1 cellular context compared by ENCODE assay signal in genomic region chr13:40665061-40665753, GRCh38.
TF ChIP-seq lines count a peak whose summit lies in the region.

No MANE protein-coding gene starts in this region.

TF ChIP-seq in HEK293, 187 proteins besides CTCF, POLR2A, EP300 and RAD21 (continued from another document and continues in another):
- 0 out of 2 replicates have a peak, but pooled peaks have one; percentile 18 for TF ChIP-seq ZBTB10 (tag by site-specific recombination; IDR thresholded peaks at IDR 0.05)
- TF ChIP-seq ZNF416 (tag by site-specific recombination; IDR thresholded peaks at IDR 0.05), result no peak
- no peak for TF ChIP-seq ZNF302 (tag by site-specific recombination; IDR thresholded peaks at IDR 0.05; ENCODE audit: low read depth)
- TF ChIP-seq GLI2 (tag by site-specific recombination; IDR thresholded peaks at IDR 0.05; ENCODE audit: borderline replicate concordance, low read depth), result no peak
- TF ChIP-seq, protein P1, sequence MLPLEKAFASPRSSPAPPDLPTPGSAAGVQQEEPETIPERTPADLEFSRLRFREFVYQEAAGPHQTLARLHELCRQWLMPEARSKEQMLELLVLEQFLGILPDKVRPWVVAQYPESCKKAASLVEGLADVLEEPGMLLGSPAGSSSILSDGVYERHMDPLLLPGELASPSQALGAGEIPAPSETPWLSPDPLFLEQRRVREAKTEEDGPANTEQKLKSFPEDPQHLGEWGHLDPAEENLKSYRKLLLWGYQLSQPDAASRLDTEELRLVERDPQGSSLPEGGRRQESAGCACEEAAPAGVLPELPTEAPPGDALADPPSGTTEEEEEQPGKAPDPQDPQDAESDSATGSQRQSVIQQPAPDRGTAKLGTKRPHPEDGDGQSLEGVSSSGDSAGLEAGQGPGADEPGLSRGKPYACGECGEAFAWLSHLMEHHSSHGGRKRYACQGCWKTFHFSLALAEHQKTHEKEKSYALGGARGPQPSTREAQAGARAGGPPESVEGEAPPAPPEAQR (tag by site-specific recombination; IDR thresholded peaks at IDR 0.05), result no peak
- TF ChIP-seq ZSCAN4 (tag by site-specific recombination; IDR thresholded peaks at IDR 0.05), result no peak
- no peak for TF ChIP-seq INSM2 (tag by site-specific recombination; IDR thresholded peaks at IDR 0.05)
- TF ChIP-seq ZNF175 (tag by site-specific recombination; IDR thresholded peaks at IDR 0.05), result no peak
- no peak for TF ChIP-seq ZNF280D (tag by site-specific recombination; IDR thresholded peaks at IDR 0.05)
- TF ChIP-seq, protein P2, sequence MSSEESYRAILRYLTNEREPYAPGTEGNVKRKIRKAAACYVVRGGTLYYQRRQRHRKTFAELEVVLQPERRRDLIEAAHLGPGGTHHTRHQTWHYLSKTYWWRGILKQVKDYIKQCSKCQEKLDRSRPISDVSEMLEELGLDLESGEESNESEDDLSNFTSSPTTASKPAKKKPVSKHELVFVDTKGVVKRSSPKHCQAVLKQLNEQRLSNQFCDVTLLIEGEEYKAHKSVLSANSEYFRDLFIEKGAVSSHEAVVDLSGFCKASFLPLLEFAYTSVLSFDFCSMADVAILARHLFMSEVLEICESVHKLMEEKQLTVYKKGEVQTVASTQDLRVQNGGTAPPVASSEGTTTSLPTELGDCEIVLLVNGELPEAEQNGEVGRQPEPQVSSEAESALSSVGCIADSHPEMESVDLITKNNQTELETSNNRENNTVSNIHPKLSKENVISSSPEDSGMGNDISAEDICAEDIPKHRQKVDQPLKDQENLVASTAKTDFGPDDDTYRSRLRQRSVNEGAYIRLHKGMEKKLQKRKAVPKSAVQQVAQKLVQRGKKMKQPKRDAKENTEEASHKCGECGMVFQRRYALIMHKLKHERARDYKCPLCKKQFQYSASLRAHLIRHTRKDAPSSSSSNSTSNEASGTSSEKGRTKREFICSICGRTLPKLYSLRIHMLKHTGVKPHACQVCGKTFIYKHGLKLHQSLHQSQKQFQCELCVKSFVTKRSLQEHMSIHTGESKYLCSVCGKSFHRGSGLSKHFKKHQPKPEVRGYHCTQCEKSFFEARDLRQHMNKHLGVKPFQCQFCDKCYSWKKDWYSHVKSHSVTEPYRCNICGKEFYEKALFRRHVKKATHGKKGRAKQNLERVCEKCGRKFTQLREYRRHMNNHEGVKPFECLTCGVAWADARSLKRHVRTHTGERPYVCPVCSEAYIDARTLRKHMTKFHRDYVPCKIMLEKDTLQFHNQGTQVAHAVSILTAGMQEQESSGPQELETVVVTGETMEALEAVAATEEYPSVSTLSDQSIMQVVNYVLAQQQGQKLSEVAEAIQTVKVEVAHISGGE (tag by site-specific recombination; conservative IDR thresholded peaks at IDR 0.05; ENCODE audit: low read depth), result no peak
- 0 out of 2 replicates have a peak, but pooled peaks have one; percentile 28 for TF ChIP-seq ZNF843 (tag by site-specific recombination; IDR thresholded peaks at IDR 0.05)
- TF ChIP-seq ZNF670 (tag by site-specific recombination; IDR thresholded peaks at IDR 0.05; ENCODE audit: low read depth), result no peak
- TF ChIP-seq ZBTB48 (tag by site-specific recombination; IDR thresholded peaks at IDR 0.05), result no peak
- peak; percentile 67; the same call in 1 of the 2 replicates for TF ChIP-seq GLI4 (tag by site-specific recombination; IDR thresholded peaks at IDR 0.05)
- TF ChIP-seq ZNF366 (tag by site-specific recombination; conservative IDR thresholded peaks at IDR 0.05), result no peak
- peak; percentile 70; the same call in 1 of the 2 replicates for TF ChIP-seq ZNF2 (tag by site-specific recombination; IDR thresholded peaks at IDR 0.05)
- no peak for TF ChIP-seq ZFP41 (tag by site-specific recombination; IDR thresholded peaks at IDR 0.05; ENCODE audit: borderline replicate concordance)
- peak; percentile 81; the same call in 1 of the 2 replicates for TF ChIP-seq MYNN (tag by site-specific recombination; IDR thresholded peaks at IDR 0.05; ENCODE audit: borderline replicate concordance)
- TF ChIP-seq ZNF549 (tag by site-specific recombination; IDR thresholded peaks at IDR 0.05), result no peak
- TF ChIP-seq ZNF785 (tag by site-specific recombination; IDR thresholded peaks at IDR 0.05), result no peak
- TF ChIP-seq ZBTB20 (tag by site-specific recombination; IDR thresholded peaks at IDR 0.05), result peak; percentile 72; the same call in 1 of the 2 replicates
- 0 out of 2 replicates have a peak, but pooled peaks have one; percentile 49 for TF ChIP-seq KLF9 (tag by site-specific recombination; IDR thresholded peaks at IDR 0.05; ENCODE audit: low read depth)
- no peak for TF ChIP-seq ZNF658 (tag by site-specific recombination; IDR thresholded peaks at IDR 0.05)
- TF ChIP-seq ZNF544 (tag by site-specific recombination; IDR thresholded peaks at IDR 0.05), result no peak
- TF ChIP-seq REST (tag by site-specific recombination; IDR thresholded peaks at IDR 0.05), result no peak
- no peak for TF ChIP-seq ZNF37A (tag by site-specific recombination; IDR thresholded peaks at IDR 0.05)
- no peak for TF ChIP-seq ZNF585B (tag by site-specific recombination; IDR thresholded peaks at IDR 0.05)
- no peak for TF ChIP-seq ZNF341 (tag by site-specific recombination; IDR thresholded peaks at IDR 0.05; ENCODE audit: low read depth)
- peak; percentile 89 for TF ChIP-seq GLIS2 (tag by site-specific recombination; IDR thresholded peaks at IDR 0.05)
- TF ChIP-seq IKZF3 (tag by site-specific recombination; IDR thresholded peaks at IDR 0.05), result 0 out of 2 replicates have a peak, but pooled peaks have one; percentile 27
- TF ChIP-seq, protein P3, sequence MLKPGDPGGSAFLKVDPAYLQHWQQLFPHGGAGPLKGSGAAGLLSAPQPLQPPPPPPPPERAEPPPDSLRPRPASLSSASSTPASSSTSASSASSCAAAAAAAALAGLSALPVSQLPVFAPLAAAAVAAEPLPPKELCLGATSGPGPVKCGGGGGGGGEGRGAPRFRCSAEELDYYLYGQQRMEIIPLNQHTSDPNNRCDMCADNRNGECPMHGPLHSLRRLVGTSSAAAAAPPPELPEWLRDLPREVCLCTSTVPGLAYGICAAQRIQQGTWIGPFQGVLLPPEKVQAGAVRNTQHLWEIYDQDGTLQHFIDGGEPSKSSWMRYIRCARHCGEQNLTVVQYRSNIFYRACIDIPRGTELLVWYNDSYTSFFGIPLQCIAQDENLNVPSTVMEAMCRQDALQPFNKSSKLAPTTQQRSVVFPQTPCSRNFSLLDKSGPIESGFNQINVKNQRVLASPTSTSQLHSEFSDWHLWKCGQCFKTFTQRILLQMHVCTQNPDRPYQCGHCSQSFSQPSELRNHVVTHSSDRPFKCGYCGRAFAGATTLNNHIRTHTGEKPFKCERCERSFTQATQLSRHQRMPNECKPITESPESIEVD (tag by site-specific recombination; IDR thresholded peaks at IDR 0.05), result no peak
- peak; percentile 88 for TF ChIP-seq ZNF600 (tag by site-specific recombination; IDR thresholded peaks at IDR 0.05)
- TF ChIP-seq ZNF621 (tag by site-specific recombination; IDR thresholded peaks at IDR 0.05), result no peak
- TF ChIP-seq SCRT2 (tag by site-specific recombination; IDR thresholded peaks at IDR 0.05), result peak; percentile 80
- TF ChIP-seq ZNF513 (tag by site-specific recombination; IDR thresholded peaks at IDR 0.05), result no peak
- TF ChIP-seq ZNF354C (tag by site-specific recombination; IDR thresholded peaks at IDR 0.05; ENCODE audit: borderline replicate concordance, low read depth), result no peak
- TF ChIP-seq ZNF777 (tag by site-specific recombination; IDR thresholded peaks at IDR 0.05; ENCODE audit: borderline replicate concordance), result no peak
